Comparison of ENCODE assay signal across 12 cellular contexts in genomic region chr11:9092085-9092484, GRCh38. TPM values are rescaled to one million over a fixed set of nuclear protein-coding genes. Genes with fewer than 3 reads are reported as not detected.
DNase-seq lines count a peak whose midpoint lies in the region; ATAC-seq and TF ChIP-seq lines count a peak whose summit lies in the region.
"Had no signal": no experiment of that assay in that cellular context is flagged by ENCODE, and none has a peak within 500 bp of the region (broad histone marks: within the 10 kb centered on the region; RNA-seq: fewer than 3 reads in every experiment).

No MANE protein-coding gene starts in this region.

- no peak for TF ChIP-seq CTCF in AG04449 (IDR thresholded peaks at IDR 0.05; ENCODE audit: insufficient read depth, low read length, missing control alignments)

- H3K4me1 ChIP-seq in GM23248 (ENCODE audit: insufficient read depth) (no peaks in the 10 kb centered on the region), ectodermal cell (ENCODE audit: control insufficient read depth, insufficient read depth, low read length) (no peaks in the 10 kb centered on the region), neuron (ENCODE audit: insufficient read depth, low read length) (peaks cover 16% of the 10 kb centered on the region), HAP-1 (peaks cover 25% of the 10 kb centered on the region)

- H3K4me2 ChIP-seq in GM23248 (ENCODE audit: unreplicated experiment): peak overlapping the region; percentile 42

- H3K4me3 ChIP-seq in AG04449 (ENCODE audit: low read depth, low read length): peak overlapping the region; percentile 41
- H3K4me3 ChIP-seq in GM23248: peak overlapping the region; percentile 63; the same call in 1 of the 2 replicates
- peak overlapping the region; percentile 56 for H3K4me3 ChIP-seq in ectodermal cell (ENCODE audit: insufficient read depth, low read depth, low read length)
- peak overlapping the region; percentile 16 for H3K4me3 ChIP-seq in neuron (ENCODE audit: low read length)
- H3K4me3 ChIP-seq in HAP-1: no peak overlapping the region

- no peaks in the 10 kb centered on the region for H3F3A ChIP-seq in GM23248 (ENCODE audit: insufficient read depth)

- H3K27ac ChIP-seq in GM23248 (no peak overlapping the region), ectodermal cell (ENCODE audit: insufficient read depth, low read depth, low read length, poor library complexity, severe bottlenecking) (no peak overlapping the region)
- H3K27ac ChIP-seq: WERI-Rb-1 had no signal

- no peaks in the 10 kb centered on the region for H3K79me2 ChIP-seq in GM23248 (ENCODE audit: insufficient read depth)

- H3K36me3 ChIP-seq in GM23248 (ENCODE audit: low read depth) (no peaks in the 10 kb centered on the region), ectodermal cell (ENCODE audit: control insufficient read depth, insufficient read depth, low read length) (no peaks in the 10 kb centered on the region), neuron (ENCODE audit: insufficient read depth, low read length) (no peaks in the 10 kb centered on the region), HAP-1 (replicated peaks) (no peaks in the 10 kb centered on the region)
- H3K36me3 ChIP-seq: WERI-Rb-1 had no signal

- POLR2A ChIA-PET in AG04449 (lab: Yijun Ruan, JAX): no interaction called here

- peak overlapping the region; percentile 73; the same call in 1 of the 2 replicates for H2AFZ ChIP-seq in GM23248
- no peak overlapping the region for H2AFZ ChIP-seq in neuron (ENCODE audit: low read depth, low read length)

- WGBS in GM23248 (ENCODE audit: low coverage in 1 of 2, low lambda C conversion rate in 2 of 2, missing lambda C conversion rate in 2 of 2), 2 experiments: 90 to 97% methylated on average over 4 of the region's 4 CpGs
- WGBS in ectodermal cell, 2 experiments: 86 to 87% methylated on average over 4 of the region's 4 CpGs

- in situ Hi-C loops in GM23248 (cut with MboI) (no loop called here), HAP-1 (cut with MboI; ENCODE audit: low sequenced_read_pairs) (no loop called here)

- DNase-seq in AG04449 (ENCODE audit: low read depth, low spot score): no peak
- no peak for DNase-seq in GM23248
- DNase-seq in mesenteric fat pad (ENCODE audit: low spot score): no peak
- DNase-seq in HAP-1 (ENCODE audit: low spot score in 2 of 2): no peak
- DNase-seq in Kasumi-1 (lab: John Stamatoyannopoulos, UW): no peak
- DNase-seq: activated effector memory CD4-positive, alpha-beta T cell treated with anti-CD3 and anti-CD28 coated beads, Interleukin-2, amount 50 U/mL, for 16 hours; effector memory CD4-positive, alpha-beta T cell; WERI-Rb-1 had no signal

- H3K9me3 ChIP-seq in GM23248 (ENCODE audit: low read depth) (no peaks in the 10 kb centered on the region), ectodermal cell (ENCODE audit: control insufficient read depth, low read length) (no peaks in the 10 kb centered on the region), neuron (ENCODE audit: low read length) (no peaks in the 10 kb centered on the region), HAP-1 (no peaks in the 10 kb centered on the region)

- H4K20me1 ChIP-seq in GM23248 (ENCODE audit: insufficient read depth): no peaks in the 10 kb centered on the region

- CTCF ChIA-PET in AG04449 (lab: Yijun Ruan, JAX): interaction anchor here (1.1 to 4.5 kb wide), 10 partner anchors 10 to 407 kb away, joined by 3 to 23 read pairs (median 4); no protein-coding TSS in a partner anchor

- no peak for ATAC-seq in HG03025 (IDR thresholded peaks at IDR 0.05; ENCODE audit: low FRiP score, unreplicated experiment)

- H3K9ac ChIP-seq in GM23248: no peak overlapping the region

- no peaks in the 10 kb centered on the region for H3K9me2 ChIP-seq in GM23248 (ENCODE audit: insufficient read depth)

- H3K27me3 ChIP-seq in GM23248 (replicated peaks; ENCODE audit: insufficient read depth): no peaks in the 10 kb centered on the region
- peaks cover 41% of the 10 kb centered on the region for H3K27me3 ChIP-seq in ectodermal cell (ENCODE audit: control insufficient read depth, insufficient read depth, low read length, poor library complexity, severe bottlenecking)
- peaks cover 23% of the 10 kb centered on the region for H3K27me3 ChIP-seq in neuron (ENCODE audit: insufficient read depth, low read length)
- H3K27me3 ChIP-seq in HAP-1 (ENCODE audit: low read depth): no peaks in the 10 kb centered on the region

RNA-seq across cellular contexts. Expression of gene SCUBE2, which starts 0.7 kb away (rescaled TPM):
- 3.5 and 10.7 TPM in 2 replicates for total RNA-seq in GM23248 (2014; rRNA removed; shearing (Covaris generic))
- 0.67 and 1.3 TPM in 2 replicates for polyA plus RNA-seq in GM23248 (2016; fragmentation: Nextera tagmentation; extraction: Ambion mirVana)
- 21.9 TPM for polyA plus RNA-seq in ectodermal cell (2013, experiment 1 of 4)
- 47.7 TPM for polyA plus RNA-seq in ectodermal cell (2013, experiment 2 of 4)
- 27.9 TPM for polyA plus RNA-seq in ectodermal cell (2013, experiment 3 of 4)
- 40.8 TPM for polyA plus RNA-seq in ectodermal cell (2013, experiment 4 of 4)
- total RNA-seq in mesenteric fat pad: 29.2 TPM
- polyA plus RNA-seq: IgD-negative memory B cell had no signal
